ENCODE assay signal across 10 cellular contexts in genomic region chr12:108938247-108938924, GRCh38. TPM values are rescaled to one million over a fixed set of nuclear protein-coding genes. Genes with fewer than 3 reads are reported as not detected.
"Had no signal": no experiment of that assay in that cellular context is flagged by ENCODE, and none has a peak within 500 bp of the region (broad histone marks: within the 10 kb centered on the region; RNA-seq: fewer than 3 reads in every experiment).

No MANE protein-coding gene starts in this region.

- ATAC-seq: GM23338, HepG2 had no signal

- H3K27ac ChIP-seq: HL-60 had no signal

- FAIRE-seq: H1, H54, HepG2 had no signal

- DNase-seq: H9, HCEC 1CT, KBM-7 had no signal

- H3K4me3 ChIP-seq: GM23338 had no signal

RNA-seq across cellular contexts. Expression of gene DAO, which starts 58.5 kb away (rescaled TPM):
- total RNA-seq: GM23338, H1, H9, HT1080 had no signal
- polyA plus RNA-seq: GM23338, H1, IgD-negative memory B cell had no signal
